1 cellular context compared by ENCODE assay signal in the genomic region with DNA sequence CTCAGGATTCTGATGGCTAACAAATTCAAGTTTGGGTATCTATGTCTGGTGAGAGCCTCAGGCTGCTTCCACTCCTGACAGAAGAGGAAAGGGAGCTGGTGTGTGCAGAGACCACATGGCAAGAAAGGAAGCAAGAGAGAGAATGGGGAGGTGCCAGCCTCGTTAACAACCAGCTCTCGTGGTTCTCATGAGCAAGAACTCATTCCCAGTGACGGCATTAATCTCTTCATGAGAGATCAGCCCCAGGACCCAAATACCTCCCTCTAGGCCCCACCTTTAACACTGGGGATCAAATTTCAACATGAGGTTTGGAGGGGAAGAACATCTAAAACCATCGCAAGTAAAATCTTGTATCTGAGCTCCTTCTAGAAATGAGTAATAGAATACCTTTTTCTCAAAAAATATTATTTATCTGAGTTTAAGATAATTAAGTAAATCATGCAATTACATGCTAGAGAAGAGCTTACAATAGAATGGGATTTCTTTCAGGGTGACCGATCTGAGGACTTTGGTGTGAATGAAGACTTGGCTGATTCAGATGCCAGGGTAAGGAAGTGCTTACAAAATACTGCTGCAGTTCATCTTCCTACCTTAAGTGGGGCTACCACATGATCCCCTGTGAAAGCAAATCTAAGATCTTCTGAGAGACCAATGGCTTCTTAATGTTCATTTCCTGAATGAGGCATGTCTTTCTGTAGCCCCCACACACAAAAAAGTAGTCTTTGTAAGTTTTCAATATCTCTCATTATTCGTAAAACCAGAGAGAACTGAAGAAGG.
TF ChIP-seq lines count a peak whose summit lies in the region.

No MANE protein-coding gene starts in this region.

TF ChIP-seq in HepG2, 621 proteins besides CTCF, POLR2A, EP300 and RAD21:
- no peak for TF ChIP-seq ZNF430 (CRISPR knock-in tag; IDR thresholded peaks at IDR 0.05)
- TF ChIP-seq TBX3 (IDR thresholded peaks at IDR 0.05; ENCODE audit: borderline replicate concordance): no peak
- TF ChIP-seq, protein P1, sequence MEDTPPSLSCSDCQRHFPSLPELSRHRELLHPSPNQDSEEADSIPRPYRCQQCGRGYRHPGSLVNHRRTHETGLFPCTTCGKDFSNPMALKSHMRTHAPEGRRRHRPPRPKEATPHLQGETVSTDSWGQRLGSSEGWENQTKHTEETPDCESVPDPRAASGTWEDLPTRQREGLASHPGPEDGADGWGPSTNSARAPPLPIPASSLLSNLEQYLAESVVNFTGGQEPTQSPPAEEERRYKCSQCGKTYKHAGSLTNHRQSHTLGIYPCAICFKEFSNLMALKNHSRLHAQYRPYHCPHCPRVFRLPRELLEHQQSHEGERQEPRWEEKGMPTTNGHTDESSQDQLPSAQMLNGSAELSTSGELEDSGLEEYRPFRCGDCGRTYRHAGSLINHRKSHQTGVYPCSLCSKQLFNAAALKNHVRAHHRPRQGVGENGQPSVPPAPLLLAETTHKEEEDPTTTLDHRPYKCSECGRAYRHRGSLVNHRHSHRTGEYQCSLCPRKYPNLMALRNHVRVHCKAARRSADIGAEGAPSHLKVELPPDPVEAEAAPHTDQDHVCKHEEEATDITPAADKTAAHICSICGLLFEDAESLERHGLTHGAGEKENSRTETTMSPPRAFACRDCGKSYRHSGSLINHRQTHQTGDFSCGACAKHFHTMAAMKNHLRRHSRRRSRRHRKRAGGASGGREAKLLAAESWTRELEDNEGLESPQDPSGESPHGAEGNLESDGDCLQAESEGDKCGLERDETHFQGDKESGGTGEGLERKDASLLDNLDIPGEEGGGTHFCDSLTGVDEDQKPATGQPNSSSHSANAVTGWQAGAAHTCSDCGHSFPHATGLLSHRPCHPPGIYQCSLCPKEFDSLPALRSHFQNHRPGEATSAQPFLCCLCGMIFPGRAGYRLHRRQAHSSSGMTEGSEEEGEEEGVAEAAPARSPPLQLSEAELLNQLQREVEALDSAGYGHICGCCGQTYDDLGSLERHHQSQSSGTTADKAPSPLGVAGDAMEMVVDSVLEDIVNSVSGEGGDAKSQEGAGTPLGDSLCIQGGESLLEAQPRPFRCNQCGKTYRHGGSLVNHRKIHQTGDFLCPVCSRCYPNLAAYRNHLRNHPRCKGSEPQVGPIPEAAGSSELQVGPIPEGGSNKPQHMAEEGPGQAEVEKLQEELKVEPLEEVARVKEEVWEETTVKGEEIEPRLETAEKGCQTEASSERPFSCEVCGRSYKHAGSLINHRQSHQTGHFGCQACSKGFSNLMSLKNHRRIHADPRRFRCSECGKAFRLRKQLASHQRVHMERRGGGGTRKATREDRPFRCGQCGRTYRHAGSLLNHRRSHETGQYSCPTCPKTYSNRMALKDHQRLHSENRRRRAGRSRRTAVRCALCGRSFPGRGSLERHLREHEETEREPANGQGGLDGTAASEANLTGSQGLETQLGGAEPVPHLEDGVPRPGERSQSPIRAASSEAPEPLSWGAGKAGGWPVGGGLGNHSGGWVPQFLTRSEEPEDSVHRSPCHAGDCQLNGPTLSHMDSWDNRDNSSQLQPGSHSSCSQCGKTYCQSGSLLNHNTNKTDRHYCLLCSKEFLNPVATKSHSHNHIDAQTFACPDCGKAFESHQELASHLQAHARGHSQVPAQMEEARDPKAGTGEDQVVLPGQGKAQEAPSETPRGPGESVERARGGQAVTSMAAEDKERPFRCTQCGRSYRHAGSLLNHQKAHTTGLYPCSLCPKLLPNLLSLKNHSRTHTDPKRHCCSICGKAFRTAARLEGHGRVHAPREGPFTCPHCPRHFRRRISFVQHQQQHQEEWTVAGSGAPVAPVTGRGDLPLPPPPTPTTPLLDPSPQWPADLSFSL (CRISPR knock-in tag; IDR thresholded peaks at IDR 0.05): no peak
- TF ChIP-seq ISL2 (CRISPR knock-in tag; IDR thresholded peaks at IDR 0.05): no peak
- no peak for TF ChIP-seq NR2F1 (CRISPR knock-in tag; IDR thresholded peaks at IDR 0.05)
- no peak for TF ChIP-seq ZNF468 (CRISPR knock-in tag; IDR thresholded peaks at IDR 0.05)
- TF ChIP-seq CBX2 (IDR thresholded peaks at IDR 0.05; ENCODE audit: low read depth, low read length): no peak
- TF ChIP-seq CBX2 (CRISPR knock-in tag; IDR thresholded peaks at IDR 0.05; ENCODE audit: low read depth): no peak
- no peak for TF ChIP-seq ZMYM3 (CRISPR knock-in tag; IDR thresholded peaks at IDR 0.05)
- TF ChIP-seq, protein P2, sequence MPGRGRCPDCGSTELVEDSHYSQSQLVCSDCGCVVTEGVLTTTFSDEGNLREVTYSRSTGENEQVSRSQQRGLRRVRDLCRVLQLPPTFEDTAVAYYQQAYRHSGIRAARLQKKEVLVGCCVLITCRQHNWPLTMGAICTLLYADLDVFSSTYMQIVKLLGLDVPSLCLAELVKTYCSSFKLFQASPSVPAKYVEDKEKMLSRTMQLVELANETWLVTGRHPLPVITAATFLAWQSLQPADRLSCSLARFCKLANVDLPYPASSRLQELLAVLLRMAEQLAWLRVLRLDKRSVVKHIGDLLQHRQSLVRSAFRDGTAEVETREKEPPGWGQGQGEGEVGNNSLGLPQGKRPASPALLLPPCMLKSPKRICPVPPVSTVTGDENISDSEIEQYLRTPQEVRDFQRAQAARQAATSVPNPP (CRISPR knock-in tag; IDR thresholded peaks at IDR 0.05): no peak
